In the genomic region with DNA sequence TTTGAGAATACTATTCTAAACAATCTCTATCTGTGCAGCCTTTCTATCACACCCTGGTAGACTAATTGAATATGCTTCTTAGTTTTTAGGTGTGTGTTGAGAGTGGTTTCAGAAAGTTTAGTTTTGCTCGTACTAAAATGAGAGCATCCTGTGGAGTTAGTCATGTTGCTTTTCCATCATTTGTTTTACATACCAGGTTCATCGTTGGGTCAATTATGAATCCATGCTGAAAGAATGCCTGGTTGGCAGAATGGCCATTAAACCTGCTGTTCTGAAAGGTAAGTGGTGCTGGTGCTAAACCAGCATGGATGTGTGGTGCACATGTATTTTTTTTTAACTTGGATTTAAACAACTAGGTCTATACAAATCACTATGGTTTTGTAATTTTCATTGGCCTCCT, we compare ENCODE assay signal across 2 cellular contexts.
TF ChIP-seq lines count a peak whose summit lies in the region.

No MANE protein-coding gene starts in this region.

TF ChIP-seq in SK-N-SH, 30 proteins besides CTCF, POLR2A, EP300 and RAD21:
- TF ChIP-seq RXRA (IDR thresholded peaks at IDR 0.05; ENCODE audit: borderline replicate concordance, low read depth) (peak; percentile 29; the same call in 1 of the 2 replicates), SMC3 (IDR thresholded peaks at IDR 0.05; ENCODE audit: low read depth, low read length) (no peak), FOXM1 (IDR thresholded peaks at IDR 0.05; ENCODE audit: low read depth) (no peak), POLR2AphosphoS5 (IDR thresholded peaks at IDR 0.05; ENCODE audit: low read depth, low read length) (no peak), TEAD4 (IDR thresholded peaks at IDR 0.05; ENCODE audit: borderline replicate concordance, insufficient read depth) (no peak)

TF ChIP-seq in SK-N-SH treated with all-trans-retinoic acid at 6 μM for 48 hours, 23 proteins besides CTCF, POLR2A, EP300 and RAD21 (continued from another document):
- no peak for TF ChIP-seq ZNF565 (CRISPR knock-in tag; conservative IDR thresholded peaks at IDR 0.05; ENCODE audit: low read depth)
- no peak for TF ChIP-seq ESRRG (CRISPR knock-in tag; IDR thresholded peaks at IDR 0.05)
- TF ChIP-seq ZNF8 (CRISPR knock-in tag; IDR thresholded peaks at IDR 0.05), result no peak
- no peak for TF ChIP-seq BACH2 (CRISPR knock-in tag; IDR thresholded peaks at IDR 0.05; ENCODE audit: borderline replicate concordance)
- TF ChIP-seq ZFP3 (CRISPR knock-in tag; IDR thresholded peaks at IDR 0.05), result no peak
- TF ChIP-seq CSDC2 (CRISPR knock-in tag; IDR thresholded peaks at IDR 0.05), result no peak
